26 cellular contexts compared by ENCODE assay signal in genomic region chr12:52238206-52238840, GRCh38. TPM values are rescaled to one million over a fixed set of nuclear protein-coding genes. Genes with fewer than 3 reads are reported as not detected.
DNase-seq lines count a peak whose midpoint lies in the region; ATAC-seq, FAIRE-seq and TF ChIP-seq lines count a peak whose summit lies in the region.
"Had no signal": no experiment of that assay in that cellular context is flagged by ENCODE, and none has a peak within 500 bp of the region (broad histone marks: within the 10 kb centered on the region; RNA-seq: fewer than 3 reads in every experiment).

No MANE protein-coding gene starts in this region.

- H3K27me3 ChIP-seq in right cardiac atrium (ENCODE audit: control insufficient read depth, insufficient read depth) = no peaks in the 10 kb centered on the region
- no peaks in the 10 kb centered on the region for H3K27me3 ChIP-seq in bronchial epithelial cell (ENCODE audit: control insufficient read depth, insufficient read depth, low read length)
- peaks cover 24% of the 10 kb centered on the region for H3K27me3 ChIP-seq in neural progenitor cell
- H3K27me3 ChIP-seq: right lobe of liver had no signal

- no peaks in the 10 kb centered on the region for H3K79me2 ChIP-seq in neural progenitor cell (ENCODE audit: low read depth)

- 80% methylated on average over 4 of the region's 4 CpGs for WGBS in right cardiac atrium

- TF ChIP-seq CTCF in bronchial epithelial cell (IDR thresholded peaks at IDR 0.05; ENCODE audit: insufficient read depth, low read length, severe bottlenecking) = no peak
- no peak for TF ChIP-seq CTCF in neural progenitor cell (IDR thresholded peaks at IDR 0.05)

- H3K4me1 ChIP-seq in right cardiac atrium (ENCODE audit: control insufficient read depth, insufficient read depth, low read length) = peaks cover 1% of the 10 kb centered on the region
- peaks cover 4% of the 10 kb centered on the region for H3K4me1 ChIP-seq in neural progenitor cell

- H3K27ac Mint-ChIP-seq in neural progenitor cell = peak overlapping the region; percentile 22
- H3K27ac Mint-ChIP-seq: activated CD4-positive, alpha-beta T cell treated with anti-CD3 and anti-CD28 coated beads for 36 hours; activated naive CD8-positive, alpha-beta T cell treated with anti-CD3 and anti-CD28 coated beads, Interleukin-2, amount 50 U/mL, for 24 hours had no signal

- no peak overlapping the region for H3K4me3 Mint-ChIP-seq in neural progenitor cell
- H3K4me3 Mint-ChIP-seq: activated CD4-positive, alpha-beta T cell treated with anti-CD3 and anti-CD28 coated beads for 36 hours; activated naive CD8-positive, alpha-beta T cell treated with anti-CD3 and anti-CD28 coated beads, Interleukin-2, amount 50 U/mL, for 24 hours had no signal

- intact Hi-C loops in cardiac septum (cut with DNase I) = no loop called here
- intact Hi-C loops in right cardiac atrium (cut with DNase I) = no loop called here

- H4K20me1 ChIP-seq in neural progenitor cell (ENCODE audit: low read depth) = no peaks in the 10 kb centered on the region

- peaks cover 22% of the 10 kb centered on the region for H3K27me3 Mint-ChIP-seq in neural progenitor cell (ENCODE audit: insufficient read depth, low read depth)

- peaks cover 36% of the 10 kb centered on the region for H3K4me1 Mint-ChIP-seq in neural progenitor cell

- peak; percentile 55 for FAIRE-seq in bronchial epithelial cell (lab: Jason Lieb, UNC)
- FAIRE-seq: A204.1, H54, islet of Langerhans, urothelium cell line had no signal

- H3K4me2 ChIP-seq in neural progenitor cell = no peak overlapping the region

- ATAC-seq in right cardiac atrium (no peak), HG02759 (IDR thresholded peaks at IDR 0.05; ENCODE audit: unreplicated experiment) (no peak)
- no peak for ATAC-seq in stimulated activated naive CD8-positive, alpha-beta T cell treated with anti-CD3 and anti-CD28 coated beads, Interleukin-15, Interleukin-2, amounts not matched to agents 100 U/mL and 50 U/mL, for 24 hours
- ATAC-seq: activated CD4-positive, alpha-beta T cell treated with anti-CD3 and anti-CD28 coated beads for 36 hours; activated naive CD8-positive, alpha-beta T cell treated with anti-CD3 and anti-CD28 coated beads, Interleukin-2, amount 50 U/mL, for 24 hours; right lobe of liver had no signal

- no peak overlapping the region for H2AFZ ChIP-seq in neural progenitor cell (replicated peaks)

- peaks cover 13% of the 10 kb centered on the region for H3K36me3 ChIP-seq in bronchial epithelial cell (ENCODE audit: control insufficient read depth, insufficient read depth, low read length)
- H3K36me3 ChIP-seq in neural progenitor cell = no peaks in the 10 kb centered on the region
- H3K36me3 ChIP-seq: right lobe of liver had no signal

- H3K9me3 ChIP-seq in right cardiac atrium (ENCODE audit: control insufficient read depth, low read length) (peaks cover under 1% of the 10 kb centered on the region), neural progenitor cell (ENCODE audit: low read depth) (no peaks in the 10 kb centered on the region)
- H3K9me3 ChIP-seq: right lobe of liver had no signal

- H3F3A ChIP-seq in neural progenitor cell (ENCODE audit: low read depth) = peaks cover 5% of the 10 kb centered on the region

- H3K4me3 ChIP-seq in right cardiac atrium (ENCODE audit: low read length) (no peak overlapping the region), bronchial epithelial cell (ENCODE audit: low read depth, low read length) (no peak overlapping the region), neural progenitor cell (no peak overlapping the region)
- H3K4me3 ChIP-seq: right lobe of liver had no signal

- no peak overlapping the region for H3K9ac ChIP-seq in neural progenitor cell

- no peaks in the 10 kb centered on the region for H3K36me3 Mint-ChIP-seq in neural progenitor cell

- no peaks in the 10 kb centered on the region for H3K9me3 Mint-ChIP-seq in neural progenitor cell
- H3K9me3 Mint-ChIP-seq: activated naive CD8-positive, alpha-beta T cell treated with anti-CD3 and anti-CD28 coated beads, Interleukin-2, amount 50 U/mL, for 24 hours had no signal

- peak; percentile 19 for DNase-seq in cardiac septum (ENCODE audit: low spot score)
- DNase-seq in right cardiac atrium = no peak
- no peak for DNase-seq in bronchial epithelial cell (ENCODE audit: low read depth)
- DNase-seq in neural progenitor cell (ENCODE audit: low spot score) = no peak
- DNase-seq in NCI-H510A treated with DMSO at 0.1 percent for 48 hours (lab: John Stamatoyannopoulos, UW) = no peak
- no peak for DNase-seq in midbrain (lab: John Stamatoyannopoulos, UW)
- DNase-seq in stimulated activated naive CD8-positive, alpha-beta T cell treated with anti-CD3 and anti-CD28 coated beads, Interleukin-15, Interleukin-2, amounts not matched to agents 100 U/mL and 50 U/mL, for 24 hours = no peak
- DNase-seq: activated CD4-positive, alpha-beta T cell treated with anti-CD3 and anti-CD28 coated beads for 36 hours; activated gamma-delta T cell treated with Interleukin-2 at 50 U/mL for 16 hours; activated naive CD8-positive, alpha-beta T cell treated with anti-CD3 and anti-CD28 coated beads, Interleukin-2, amount 50 U/mL, for 24 hours; NCI-H1436; NCI-H2081 treated with DMSO at 0.1 percent for 48 hours; NCI-H446; posterior cingulate gyrus; right lobe of liver; SHP77; stimulated activated naive CD4-positive, alpha-beta T cell had no signal

- no peak overlapping the region for H3K27ac ChIP-seq in right cardiac atrium (ENCODE audit: low read length)
- no peak overlapping the region for H3K27ac ChIP-seq in neural progenitor cell
- H3K27ac ChIP-seq: right lobe of liver had no signal

RNA-seq across cellular contexts. Expression of gene KRT7, which starts 5.3 kb away (rescaled TPM):
- total RNA-seq in cardiac septum (1.2 TPM), right cardiac atrium (1 to 10 TPM in 2 of 4 donors, under 1 TPM in 1, not detected in 1; 0.94 to 3.0 (median 1.1) TPM), bronchial epithelial cell (532 and 895 TPM in 2 replicates), neural progenitor cell (ENCODE audit: low replicate concordance) (3.2 TPM in 1 of 2 replicates, not detected in the other)
- polyA plus RNA-seq in right cardiac atrium = 0.16 TPM
- total RNA-seq: cerebellum, OCI-LY7, temporal lobe had no signal
- polyA plus RNA-seq: neural cell had no signal

RNA-seq across cellular contexts. Expression of gene KRT86, which starts 36.1 kb away (rescaled TPM):
- total RNA-seq in cardiac septum = not detected
- total RNA-seq in right cardiac atrium = not detected
- not detected for polyA plus RNA-seq in right cardiac atrium
- 0.26 TPM in 2 replicates for total RNA-seq in bronchial epithelial cell
- total RNA-seq in neural progenitor cell (ENCODE audit: low replicate concordance) = not detected in 2 replicates
- total RNA-seq: activated CD4-positive, alpha-beta T cell treated with anti-CD3 and anti-CD28 coated beads for 36 hours; cerebellum; OCI-LY7; right lobe of liver had no signal
- polyA plus RNA-seq: neural cell had no signal

RNA-seq across cellular contexts. Expression of gene KRT80, which starts 46.5 kb away (rescaled TPM):
- total RNA-seq in cardiac septum = 1.2 TPM
- total RNA-seq in right cardiac atrium = under 1 TPM in 1 of 4 donors, not detected in 3; 0.06 TPM
- 0.05 TPM for polyA plus RNA-seq in right cardiac atrium
- total RNA-seq in bronchial epithelial cell = 14.7 and 66.4 TPM in 2 replicates
- total RNA-seq in neural progenitor cell (ENCODE audit: low replicate concordance) = 0.12 TPM in 1 of 2 replicates, not detected in the other
- total RNA-seq: activated CD4-positive, alpha-beta T cell treated with anti-CD3 and anti-CD28 coated beads for 36 hours; cerebellum; OCI-LY7 had no signal
- polyA plus RNA-seq: neural cell had no signal

RNA-seq across cellular contexts. Expression of gene KRT81, which starts 53.0 kb away (rescaled TPM):
- total RNA-seq in cardiac septum (not detected), right cardiac atrium (not detected), bronchial epithelial cell (0.13 and 0.26 TPM in 2 replicates), neural progenitor cell (ENCODE audit: low replicate concordance) (0.09 TPM in 1 of 2 replicates, not detected in the other)
- not detected for polyA plus RNA-seq in right cardiac atrium
- total RNA-seq: activated CD4-positive, alpha-beta T cell treated with anti-CD3 and anti-CD28 coated beads for 36 hours; cerebellum; OCI-LY7; temporal lobe had no signal
- polyA plus RNA-seq: neural cell had no signal

Comparison
In these comparisons a context has a peak if more than half of its experiments do, and no peak if none do; other contexts are left out.
1. RNA of gene KRT7, which starts 5.3 kb away (total RNA-seq): 532 to 895 TPM in bronchial epithelial cell; 1.2 TPM in cardiac septum (single experiment), 0.94 to 3.0 TPM in right cardiac atrium and 3.2 TPM in neural progenitor cell; every median in the first group is over 100 times any median in the second.